13 cellular contexts compared by ENCODE assay signal in genomic region chr11:62266558-62266957, GRCh38. TPM values are rescaled to one million over a fixed set of nuclear protein-coding genes. Genes with fewer than 3 reads are reported as not detected.
DNase-seq lines count a peak whose midpoint lies in the region; ATAC-seq and TF ChIP-seq lines count a peak whose summit lies in the region.
"Had no signal": no experiment of that assay in that cellular context is flagged by ENCODE, and none has a peak within 500 bp of the region (broad histone marks: within the 10 kb centered on the region; RNA-seq: fewer than 3 reads in every experiment).

No MANE protein-coding gene starts in this region.

- H3K27me3 Mint-ChIP-seq in activated T-cell treated with anti-CD3 and anti-CD28 coated beads, Interleukin-2, amount 50 U/mL, for 4 hours (ENCODE audit: low read depth): peaks cover 19% of the 10 kb centered on the region

- DNase-seq in stimulated activated CD4-positive, alpha-beta T cell treated with anti-CD3 and anti-CD28 coated beads, Interleukin-1b, Interleukin-23, amount 100 ng/mL, for 48 hours: peak; percentile 47
- no peak for DNase-seq in stimulated activated CD4-positive, alpha-beta T cell treated with anti-CD3 and anti-CD28 coated beads, Interleukin-12 subunit alpha, Interleukin-12 subunit beta, amount 100 ng/mL, for 4 hours
- no peak for DNase-seq in activated T-cell treated with anti-CD3 and anti-CD28 coated beads, Interleukin-2, amount 50 U/mL, for 4 hours
- DNase-seq in fibroblast of the aortic adventitia (ENCODE audit: low read depth): peak; percentile 9
- DNase-seq in kidney glomerular epithelial cell (lab: John Stamatoyannopoulos, UW): no peak
- DNase-seq: central memory CD4-positive, alpha-beta T cell; NCI-H1092; NCI-H446; T-cell; upper lobe of right lung had no signal

- H3K9me3 Mint-ChIP-seq in activated T-cell treated with anti-CD3 and anti-CD28 coated beads, Interleukin-2, amount 50 U/mL, for 4 hours: no peaks in the 10 kb centered on the region
- H3K9me3 Mint-ChIP-seq: activated naive CD4-positive, alpha-beta T cell treated with anti-CD3 and anti-CD28 coated beads, Interleukin-2, amount 50 U/mL, for 24 hours; T-cell had no signal

- no peak overlapping the region for H3K4me3 ChIP-seq in fibroblast of the aortic adventitia (ENCODE audit: low read depth, low read length)
- H3K4me3 ChIP-seq: upper lobe of right lung had no signal

- no peaks in the 10 kb centered on the region for H3K36me3 Mint-ChIP-seq in activated T-cell treated with anti-CD3 and anti-CD28 coated beads, Interleukin-2, amount 50 U/mL, for 4 hours (ENCODE audit: insufficient read depth)
- H3K36me3 Mint-ChIP-seq: activated naive CD4-positive, alpha-beta T cell treated with anti-CD3 and anti-CD28 coated beads, Interleukin-2, amount 50 U/mL, for 24 hours; T-cell had no signal

- H3K4me3 Mint-ChIP-seq in activated T-cell treated with anti-CD3 and anti-CD28 coated beads, Interleukin-2, amount 50 U/mL, for 4 hours: no peak overlapping the region
- H3K4me3 Mint-ChIP-seq: activated naive CD4-positive, alpha-beta T cell treated with anti-CD3 and anti-CD28 coated beads, Interleukin-2, amount 50 U/mL, for 24 hours; T-cell had no signal

- TF ChIP-seq CTCF in fibroblast of the aortic adventitia (IDR thresholded peaks at IDR 0.05; ENCODE audit: insufficient read depth, low read length): no peak

- ATAC-seq in activated T-cell treated with anti-CD3 and anti-CD28 coated beads, Interleukin-2, amount 50 U/mL, for 4 hours: peak; percentile 72 to 78
- ATAC-seq in GM18502 (IDR thresholded peaks at IDR 0.05; ENCODE audit: poor library complexity, unreplicated experiment): no peak
- ATAC-seq in HG02852 (IDR thresholded peaks at IDR 0.05; ENCODE audit: unreplicated experiment): no peak
- ATAC-seq: T-cell, upper lobe of right lung had no signal

- H3K4me1 Mint-ChIP-seq in activated T-cell treated with anti-CD3 and anti-CD28 coated beads, Interleukin-2, amount 50 U/mL, for 4 hours (ENCODE audit: low read depth): no peaks in the 10 kb centered on the region
- H3K4me1 Mint-ChIP-seq: activated naive CD4-positive, alpha-beta T cell treated with anti-CD3 and anti-CD28 coated beads, Interleukin-2, amount 50 U/mL, for 24 hours; T-cell had no signal

RNA-seq across cellular contexts. Expression of gene SCGB2A2, which starts 3.4 kb away (rescaled TPM):
- total RNA-seq in activated T-cell treated with anti-CD3 and anti-CD28 coated beads, Interleukin-2, amount 50 U/mL, for 4 hours: not detected
- total RNA-seq in fibroblast of the aortic adventitia (ENCODE audit: low replicate concordance): not detected in 2 replicates
- total RNA-seq: T-cell, upper lobe of right lung had no signal

RNA-seq across cellular contexts. Expression of gene SCGB1D2, which starts 24.5 kb away (rescaled TPM):
- not detected for total RNA-seq in activated T-cell treated with anti-CD3 and anti-CD28 coated beads, Interleukin-2, amount 50 U/mL, for 4 hours
- total RNA-seq in fibroblast of the aortic adventitia (ENCODE audit: low replicate concordance): not detected in 2 replicates
- total RNA-seq: T-cell, upper lobe of right lung had no signal

RNA-seq across cellular contexts. Expression of gene SCGB1D4, which starts 32.3 kb away (rescaled TPM):
- not detected for total RNA-seq in activated T-cell treated with anti-CD3 and anti-CD28 coated beads, Interleukin-2, amount 50 U/mL, for 4 hours
- total RNA-seq in fibroblast of the aortic adventitia (ENCODE audit: low replicate concordance): not detected in 2 replicates
- total RNA-seq: T-cell, upper lobe of right lung had no signal

RNA-seq across cellular contexts. Expression of gene SCGB2A1, which starts 58.1 kb away (rescaled TPM):
- not detected for total RNA-seq in activated T-cell treated with anti-CD3 and anti-CD28 coated beads, Interleukin-2, amount 50 U/mL, for 4 hours
- not detected in 2 replicates for total RNA-seq in fibroblast of the aortic adventitia (ENCODE audit: low replicate concordance)
- total RNA-seq: T-cell, upper lobe of right lung had no signal

Comparison
In these comparisons a context has a peak if more than half of its experiments do, and no peak if none do; other contexts are left out.
1. DNase-seq: peak in stimulated activated CD4-positive, alpha-beta T cell treated with anti-CD3 and anti-CD28 coated beads, Interleukin-1b, Interleukin-23, amount 100 ng/mL, for 48 hours (single experiment) and fibroblast of the aortic adventitia (single experiment); none in stimulated activated CD4-positive, alpha-beta T cell treated with anti-CD3 and anti-CD28 coated beads, Interleukin-12 subunit alpha, Interleukin-12 subunit beta, amount 100 ng/mL, for 4 hours (single experiment), activated T-cell treated with anti-CD3 and anti-CD28 coated beads, Interleukin-2, amount 50 U/mL, for 4 hours (single experiment) and kidney glomerular epithelial cell (single experiment).
2. ATAC-seq: peak in activated T-cell treated with anti-CD3 and anti-CD28 coated beads, Interleukin-2, amount 50 U/mL, for 4 hours (2 of 2); none in GM18502 (single experiment) and HG02852 (single experiment).